Comparison of ENCODE assay signal across 8 cellular contexts in the genomic region with DNA sequence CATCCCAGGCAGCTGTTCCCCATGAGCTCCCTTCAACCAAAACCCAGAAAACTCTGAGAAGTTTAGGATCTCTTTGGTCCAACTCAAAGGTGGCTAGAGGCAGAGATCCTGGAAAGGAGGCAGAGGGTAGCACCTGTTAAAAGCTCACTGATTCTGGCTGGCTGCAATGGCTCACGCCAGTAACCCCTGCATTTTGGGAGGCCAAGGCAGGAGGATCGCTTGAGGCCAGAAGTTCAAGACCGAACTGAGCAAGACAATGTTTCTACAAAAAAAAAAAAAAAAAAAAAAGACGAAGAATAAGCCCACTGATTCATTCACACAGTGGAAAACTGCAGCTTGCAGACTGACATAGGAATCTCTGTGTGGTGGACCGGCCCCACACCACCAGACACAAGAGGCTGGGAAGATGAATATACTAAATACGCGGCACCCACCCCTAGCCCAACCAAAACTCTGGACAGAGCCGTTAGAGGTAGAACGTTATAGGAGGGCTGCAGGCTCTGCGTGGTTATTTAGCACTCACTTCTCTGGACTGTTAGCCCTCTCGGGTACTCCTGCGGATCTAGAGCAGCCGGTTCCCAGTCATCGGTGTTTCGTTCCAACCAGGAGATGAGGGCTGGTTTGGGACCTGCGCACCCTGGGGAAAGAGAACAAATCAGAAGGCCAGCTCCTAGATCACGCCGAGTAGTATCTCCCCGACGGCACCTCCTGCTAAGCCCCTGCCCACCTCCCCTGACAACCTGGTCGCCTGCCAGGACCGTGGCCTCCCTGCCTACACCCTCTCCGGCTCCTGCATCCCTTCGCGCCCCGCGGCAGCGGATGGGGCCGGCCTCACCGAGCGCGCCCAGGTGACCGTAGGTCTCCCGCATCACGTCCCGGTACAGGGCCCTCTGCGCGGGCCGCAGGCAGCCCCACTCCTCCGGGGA. TPM values are rescaled to one million over a fixed set of nuclear protein-coding genes. Genes with fewer than 3 reads are reported as not detected.
DNase-seq lines count a peak whose midpoint lies in the region; ATAC-seq and TF ChIP-seq lines count a peak whose summit lies in the region.

No MANE protein-coding gene starts in this region.

- H3K27ac ChIP-seq in effector memory CD4-positive, alpha-beta T cell (ENCODE audit: insufficient read depth, low read length, poor library complexity, severe bottlenecking) = peak overlapping the region; percentile 97
- H3K27ac ChIP-seq in lower lobe of right lung = peak overlapping the region; percentile 100

- peak overlapping the region; percentile 98 for H3K27ac Mint-ChIP-seq in stimulated activated effector memory CD8-positive, alpha-beta T cell treated with anti-CD3 and anti-CD28 coated beads, Interleukin-12 subunit alpha, Interleukin-12 subunit beta, amount 100 ng/mL, for 72 hours

- H3K9me3 ChIP-seq in effector memory CD4-positive, alpha-beta T cell (ENCODE audit: control insufficient read depth, low read length) = no peaks in the 10 kb centered on the region
- H3K9me3 ChIP-seq in lower lobe of right lung = no peaks in the 10 kb centered on the region

- H3K36me3 ChIP-seq in effector memory CD4-positive, alpha-beta T cell (ENCODE audit: control insufficient read depth, insufficient read depth, low read length) = peaks cover 20% of the 10 kb centered on the region
- peaks cover 41% of the 10 kb centered on the region for H3K36me3 ChIP-seq in lower lobe of right lung

- peak; percentile 42 for DNase-seq in DMS79 (lab: John Stamatoyannopoulos, UW)
- peak; percentile 10 to 34 for DNase-seq in activated CD4-positive, alpha-beta T cell treated with anti-CD3 and anti-CD28 coated beads for 24 hours (ENCODE audit: low read depth in 2 of 2)
- peak in 1 of 3 donors; percentile 15 for DNase-seq in effector memory CD4-positive, alpha-beta T cell
- DNase-seq in lower lobe of right lung = peak; percentile 74
- no peak for DNase-seq in stimulated activated effector memory CD8-positive, alpha-beta T cell treated with anti-CD3 and anti-CD28 coated beads, Interleukin-12 subunit alpha, Interleukin-12 subunit beta, amount 100 ng/mL, for 72 hours (ENCODE audit: low spot score in 2 of 2)

- TF ChIP-seq RAD21 in Ishikawa (IDR thresholded peaks at IDR 0.05; ENCODE audit: low read depth) = no peak

- peak overlapping the region; percentile 85 for H3K4me3 Mint-ChIP-seq in stimulated activated effector memory CD8-positive, alpha-beta T cell treated with anti-CD3 and anti-CD28 coated beads, Interleukin-12 subunit alpha, Interleukin-12 subunit beta, amount 100 ng/mL, for 72 hours

- ATAC-seq in GM21423 (IDR thresholded peaks at IDR 0.05; ENCODE audit: unreplicated experiment) = peak; percentile 24
- peak; percentile 83 to 86 for ATAC-seq in lower lobe of right lung
- peak; percentile 71 for ATAC-seq in stimulated activated effector memory CD8-positive, alpha-beta T cell treated with anti-CD3 and anti-CD28 coated beads, Interleukin-12 subunit alpha, Interleukin-12 subunit beta, amount 100 ng/mL, for 72 hours
- ATAC-seq in GM18873 (IDR thresholded peaks at IDR 0.05; ENCODE audit: low FRiP score, unreplicated experiment) = no peak

- peaks cover 8% of the 10 kb centered on the region for H3K4me1 ChIP-seq in effector memory CD4-positive, alpha-beta T cell (ENCODE audit: control insufficient read depth, insufficient read depth, low read length, poor library complexity, severe bottlenecking)
- peaks cover 14% of the 10 kb centered on the region for H3K4me1 ChIP-seq in lower lobe of right lung

- no peaks in the 10 kb centered on the region for H3K27me3 ChIP-seq in effector memory CD4-positive, alpha-beta T cell (replicated peaks; ENCODE audit: control insufficient read depth, insufficient read depth, low read length, poor library complexity, severe bottlenecking)
- no peaks in the 10 kb centered on the region for H3K27me3 ChIP-seq in lower lobe of right lung (ENCODE audit: low read depth)

- intact Hi-C loops in lower lobe of right lung (cut with DNase I) = no loop called here

- no peaks in the 10 kb centered on the region for H3K9me3 Mint-ChIP-seq in stimulated activated effector memory CD8-positive, alpha-beta T cell treated with anti-CD3 and anti-CD28 coated beads, Interleukin-12 subunit alpha, Interleukin-12 subunit beta, amount 100 ng/mL, for 72 hours

- H3K36me3 Mint-ChIP-seq in stimulated activated effector memory CD8-positive, alpha-beta T cell treated with anti-CD3 and anti-CD28 coated beads, Interleukin-12 subunit alpha, Interleukin-12 subunit beta, amount 100 ng/mL, for 72 hours = peaks cover 56% of the 10 kb centered on the region

- no peak for TF ChIP-seq CTCF in lower lobe of right lung (IDR thresholded peaks at IDR 0.05)

- TF ChIP-seq EP300 in Ishikawa (IDR thresholded peaks at IDR 0.05; ENCODE audit: borderline replicate concordance) = 0 out of 2 replicates have a peak, but pooled peaks have one; percentile 7

- H3K4me1 Mint-ChIP-seq in stimulated activated effector memory CD8-positive, alpha-beta T cell treated with anti-CD3 and anti-CD28 coated beads, Interleukin-12 subunit alpha, Interleukin-12 subunit beta, amount 100 ng/mL, for 72 hours = peaks cover 17% of the 10 kb centered on the region

- H3K4me3 ChIP-seq in effector memory CD4-positive, alpha-beta T cell (ENCODE audit: insufficient read depth, low read depth, low read length, poor library complexity, severe bottlenecking) = peak overlapping the region; percentile 95
- peak overlapping the region; percentile 99 for H3K4me3 ChIP-seq in lower lobe of right lung

TF ChIP-seq in Ishikawa, 13 proteins besides CTCF, POLR2A, EP300 and RAD21:
- TF ChIP-seq, protein P1, sequence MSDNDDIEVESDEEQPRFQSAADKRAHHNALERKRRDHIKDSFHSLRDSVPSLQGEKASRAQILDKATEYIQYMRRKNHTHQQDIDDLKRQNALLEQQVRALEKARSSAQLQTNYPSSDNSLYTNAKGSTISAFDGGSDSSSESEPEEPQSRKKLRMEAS (IDR thresholded peaks at IDR 0.05) = peak; percentile 1; the same call in 1 of the 2 replicates
- TF ChIP-seq NFIC (IDR thresholded peaks at IDR 0.05) (0 out of 2 replicates have a peak, but pooled peaks have one; percentile 15), CEBPB (IDR thresholded peaks at IDR 0.05) (no peak)
TF ChIP-seq in Ishikawa: peak in this region for 2.

RNA-seq across cellular contexts. Expression of a gene that starts 0.9 kb away (rescaled TPM):
- total RNA-seq in lower lobe of right lung = 7.7 TPM

RNA-seq across cellular contexts. Expression of a gene that starts 23.8 kb away (rescaled TPM):
- total RNA-seq in lower lobe of right lung = 16.2 TPM

RNA-seq across cellular contexts. Expression of a gene that starts 37.8 kb away (rescaled TPM):
- total RNA-seq in lower lobe of right lung = 13.5 TPM

RNA-seq across cellular contexts. Expression of a gene that starts 41.5 kb away (rescaled TPM):
- 46.3 TPM for total RNA-seq in lower lobe of right lung

RNA-seq across cellular contexts. Expression of a gene that starts 49.0 kb away (rescaled TPM):
- total RNA-seq in lower lobe of right lung = 68.6 TPM

Comparison
In these comparisons a context has a peak if more than half of its experiments do, and no peak if none do; other contexts are left out.
1. DNase-seq: peak in DMS79 (single experiment), activated CD4-positive, alpha-beta T cell treated with anti-CD3 and anti-CD28 coated beads for 24 hours (2 of 2) and lower lobe of right lung (single experiment); none in stimulated activated effector memory CD8-positive, alpha-beta T cell treated with anti-CD3 and anti-CD28 coated beads, Interleukin-12 subunit alpha, Interleukin-12 subunit beta, amount 100 ng/mL, for 72 hours (0 of 2).